ENCODE assay signal across 9 cellular contexts in genomic region chr1:21260405-21261129, GRCh38. TPM values are rescaled to one million over a fixed set of nuclear protein-coding genes. Genes with fewer than 3 reads are reported as not detected.
DNase-seq lines count a peak whose midpoint lies in the region; ATAC-seq, FAIRE-seq and TF ChIP-seq lines count a peak whose summit lies in the region.
"Had no signal": no experiment of that assay in that cellular context is flagged by ENCODE, and none has a peak within 500 bp of the region (broad histone marks: within the 10 kb centered on the region; RNA-seq: fewer than 3 reads in every experiment).

No MANE protein-coding gene starts in this region.

- H3K4me1 ChIP-seq in left lung: peaks cover 24 to 61% of the 10 kb centered on the region in 2 donors
- H3K4me1 ChIP-seq in thyroid gland: peaks cover 25 to 50% of the 10 kb centered on the region in 2 donors
- H3K4me1 ChIP-seq in pancreas: peaks cover 23 to 28% (median 23%) of the 10 kb centered on the region in 3 donors

- 84 to 85% methylated on average over 22 of the region's 22 CpGs for WGBS in thyroid gland, 2 donors
- 73 to 82% methylated on average over 22 of the region's 22 CpGs for WGBS in pancreas, 2 donors

- no peak for ATAC-seq in activated T-cell treated with anti-CD3 and anti-CD28 coated beads, Interleukin-2, amount 50 U/mL, for 72 hours (replicated peaks in 1 of 2)
- ATAC-seq in activated naive CD8-positive, alpha-beta T cell treated with anti-CD3 and anti-CD28 coated beads, Interleukin-2, amount 50 U/mL, for 24 hours: no peak
- no peak for ATAC-seq in left lung
- ATAC-seq in HG02642 (IDR thresholded peaks at IDR 0.05; ENCODE audit: poor library complexity, unreplicated experiment): no peak
- ATAC-seq in pancreas: no peak
- ATAC-seq in HG02763 (IDR thresholded peaks at IDR 0.05; ENCODE audit: unreplicated experiment): no peak

- H3K4me3 Mint-ChIP-seq in activated T-cell treated with anti-CD3 and anti-CD28 coated beads, Interleukin-2, amount 50 U/mL, for 72 hours: peak overlapping the region in 1 of 2 donors; percentile 3
- no peak overlapping the region for H3K4me3 Mint-ChIP-seq in activated naive CD8-positive, alpha-beta T cell treated with anti-CD3 and anti-CD28 coated beads, Interleukin-2, amount 50 U/mL, for 24 hours

- no peak for TF ChIP-seq POLR2A in thyroid gland (IDR thresholded peaks at IDR 0.05)

- no peak for DNase-seq in activated T-cell treated with anti-CD3 and anti-CD28 coated beads, Interleukin-2, amount 50 U/mL, for 72 hours
- no peak for DNase-seq in activated T-cell treated with anti-CD3 and anti-CD28 coated beads for 4 hours
- no peak for DNase-seq in activated naive CD8-positive, alpha-beta T cell treated with anti-CD3 and anti-CD28 coated beads, Interleukin-2, amount 50 U/mL, for 24 hours
- no peak for DNase-seq in left lung
- no peak for DNase-seq in thyroid gland
- DNase-seq in pancreas: no peak
- DNase-seq: activated CD4-positive, CD25-positive, alpha-beta regulatory T cell treated with anti-CD3 and anti-CD28 coated beads, Interleukin-2, amount 50 U/mL, for 72 hours had no signal

- H3K27ac Mint-ChIP-seq in activated T-cell treated with anti-CD3 and anti-CD28 coated beads, Interleukin-2, amount 50 U/mL, for 72 hours: peak overlapping the region; percentile 88
- H3K27ac Mint-ChIP-seq in activated naive CD8-positive, alpha-beta T cell treated with anti-CD3 and anti-CD28 coated beads, Interleukin-2, amount 50 U/mL, for 24 hours: peak overlapping the region; percentile 94

- H3K36me3 ChIP-seq in left lung (peaks cover 0 to 56% of the 10 kb centered on the region in 2 donors), thyroid gland (peaks cover 17 to 49% of the 10 kb centered on the region in 2 donors), pancreas (peaks cover 0 to 32% (median 9%) of the 10 kb centered on the region in 3 donors)

- peaks cover 67% of the 10 kb centered on the region for H3K4me1 Mint-ChIP-seq in activated T-cell treated with anti-CD3 and anti-CD28 coated beads, Interleukin-2, amount 50 U/mL, for 72 hours (ENCODE audit: low read depth)
- H3K4me1 Mint-ChIP-seq in activated naive CD8-positive, alpha-beta T cell treated with anti-CD3 and anti-CD28 coated beads, Interleukin-2, amount 50 U/mL, for 24 hours: peaks cover 78% of the 10 kb centered on the region

- H3K9me3 ChIP-seq in left lung (no peaks in the 10 kb centered on the region), thyroid gland (no peaks in the 10 kb centered on the region), pancreas (no peaks in the 10 kb centered on the region)

- no peaks in the 10 kb centered on the region for H3K9me3 Mint-ChIP-seq in activated T-cell treated with anti-CD3 and anti-CD28 coated beads, Interleukin-2, amount 50 U/mL, for 72 hours
- H3K9me3 Mint-ChIP-seq in activated naive CD8-positive, alpha-beta T cell treated with anti-CD3 and anti-CD28 coated beads, Interleukin-2, amount 50 U/mL, for 24 hours: no peaks in the 10 kb centered on the region

- FAIRE-seq in pancreas (lab: Jason Lieb, UNC): no peak

- no peaks in the 10 kb centered on the region for H3K27me3 ChIP-seq in left lung
- no peaks in the 10 kb centered on the region for H3K27me3 ChIP-seq in thyroid gland
- H3K27me3 ChIP-seq in pancreas: no peaks in the 10 kb centered on the region

- H3K36me3 Mint-ChIP-seq in activated T-cell treated with anti-CD3 and anti-CD28 coated beads, Interleukin-2, amount 50 U/mL, for 72 hours (ENCODE audit: insufficient read depth in 2 of 2): peaks cover 12 to 20% of the 10 kb centered on the region in 2 donors
- peaks cover 61% of the 10 kb centered on the region for H3K36me3 Mint-ChIP-seq in activated naive CD8-positive, alpha-beta T cell treated with anti-CD3 and anti-CD28 coated beads, Interleukin-2, amount 50 U/mL, for 24 hours (ENCODE audit: low read depth)

- H3K4me3 ChIP-seq in left lung: no peak overlapping the region
- no peak overlapping the region for H3K4me3 ChIP-seq in thyroid gland (replicated peaks in 1 of 3)
- H3K4me3 ChIP-seq in pancreas: no peak overlapping the region

- intact Hi-C loops in left lung (cut with DNase I) (loop anchor here (10.0 kb wide), 2 partner anchors 74 to 104 kb away; no protein-coding TSS in a partner anchor), thyroid gland (cut with DNase I) (no loop called here), pancreas (cut with DNase I) (loop anchor here in 1 of 3 donors (10.0 kb wide), 1 partner anchor 74 kb away; no protein-coding TSS in a partner anchor)

- peak overlapping the region; percentile 75 to 79 for H3K27ac ChIP-seq in left lung
- H3K27ac ChIP-seq in thyroid gland: peak overlapping the region in 2 of 3 donors; percentile 91 to 93
- H3K27ac ChIP-seq in pancreas: no peak overlapping the region

- no peaks in the 10 kb centered on the region for H3K27me3 Mint-ChIP-seq in activated T-cell treated with anti-CD3 and anti-CD28 coated beads, Interleukin-2, amount 50 U/mL, for 72 hours (ENCODE audit: low read depth)
- no peaks in the 10 kb centered on the region for H3K27me3 Mint-ChIP-seq in activated naive CD8-positive, alpha-beta T cell treated with anti-CD3 and anti-CD28 coated beads, Interleukin-2, amount 50 U/mL, for 24 hours

- TF ChIP-seq CTCF in left lung (IDR thresholded peaks at IDR 0.05): no peak
- no peak for TF ChIP-seq CTCF in thyroid gland (IDR thresholded peaks at IDR 0.05)
- TF ChIP-seq CTCF in pancreas (IDR thresholded peaks at IDR 0.05): no peak

RNA-seq across cellular contexts. Expression of gene ECE1, which starts 29.7 kb away (rescaled TPM):
- total RNA-seq in activated T-cell treated with anti-CD3 and anti-CD28 coated beads, Interleukin-2, amount 50 U/mL, for 72 hours: 100 to 1,000 TPM; 159 to 193 TPM
- total RNA-seq in left lung (100 to 1,000 TPM in 1 of 2 donors, 10 to 100 TPM in 1; 91.7 to 107 TPM), thyroid gland (100 to 1,000 TPM in 2 of 4 donors, 10 to 100 TPM in 2; 74.5 to 146 (median 97.2) TPM), pancreas (100 to 1,000 TPM in 2 of 6 donors, 10 to 100 TPM in 4; 68.4 to 141 (median 89.1) TPM)
- 10 to 100 TPM; 38.1 to 59.8 TPM for polyA plus RNA-seq in pancreas

Comparison
In these comparisons a context has a peak if more than half of its experiments do, and no peak if none do; other contexts are left out.
1. H3K27ac ChIP-seq: peak in left lung (2 of 2) and thyroid gland (2 of 3); none in pancreas (0 of 4).